23 cellular contexts compared by ENCODE assay signal in genomic region chr5:66989781-66990180, GRCh38.
DNase-seq lines count a peak whose midpoint lies in the region; FAIRE-seq and TF ChIP-seq lines count a peak whose summit lies in the region.
"Had no signal": no experiment of that assay in that cellular context is flagged by ENCODE, and none has a peak within 500 bp of the region (broad histone marks: within the 10 kb centered on the region; RNA-seq: fewer than 3 reads in every experiment).

No MANE protein-coding gene starts in this region.

- no peaks in the 10 kb centered on the region for H3K9me3 ChIP-seq in breast epithelium
- no peaks in the 10 kb centered on the region for H3K9me3 ChIP-seq in WERI-Rb-1 (ENCODE audit: severe bottlenecking)
- H3K9me3 ChIP-seq: A549; BE2C; BLaER1 treated with 17β-estradiol and CSF1 and Interleukin-3, amounts not matched to agents 10 nM and 100 nM had no signal

- H3K9me3 Mint-ChIP-seq in MCF 10A (ENCODE audit: unreplicated experiment) = no peaks in the 10 kb centered on the region
- H3K9me3 Mint-ChIP-seq: CD14-positive monocyte; CD4-positive, alpha-beta T cell; CD8-positive, alpha-beta memory T cell; H9 had no signal

- H3K36me3 ChIP-seq in breast epithelium (no peaks in the 10 kb centered on the region), WERI-Rb-1 (no peaks in the 10 kb centered on the region)
- H3K36me3 ChIP-seq: BE2C; BLaER1 treated with 17β-estradiol and CSF1 and Interleukin-3, amounts not matched to agents 10 nM and 100 nM had no signal

- intact Hi-C loops in MCF 10A (cut with micrococcal nuclease) (loop anchor here (5.0 kb wide), 1 partner anchor 182 kb away; no protein-coding TSS in a partner anchor), breast epithelium (cut with DNase I; ENCODE audit: low total_unique reads) (no loop called here)

- POLR2A ChIA-PET in MCF 10A (lab: Yijun Ruan, JAX) = interaction anchor here (0.6 to 8.8 kb wide), 12 partner anchors 14 to 172 kb away, joined by 3 to 117 read pairs (median 4); no protein-coding TSS in a partner anchor

- no peak for DNase-seq in MCF 10A (ENCODE audit: unreplicated experiment)
- DNase-seq in breast epithelium (ENCODE audit: low spot score in 2 of 2) = no peak
- DNase-seq in epithelial cell of prostate (ENCODE audit: low read depth, low spot score) = no peak
- no peak for DNase-seq in NCI-H69 (lab: John Stamatoyannopoulos, UW)
- no peak for DNase-seq in 8988T
- DNase-seq in putamen (ENCODE audit: low spot score) = no peak
- no peak for DNase-seq in WERI-Rb-1
- DNase-seq: AML-193; BE2C; CD4-positive, alpha-beta T cell; CD8-positive, alpha-beta memory T cell; DMS 273 treated with DMSO at 0.1 percent for 48 hours; DMS79; GDM1; H9 had no signal

- FAIRE-seq in islet of Langerhans (lab: Jason Lieb, UNC) = peak; percentile 91
- FAIRE-seq: A549, GM12878, GM19239 had no signal

- BruUV-seq in MCF 10A (replicated peaks; lab: Mats Ljungman, UMichigan) = no TSS peak

- TF ChIP-seq CTCF in MCF 10A (IDR thresholded peaks at IDR 0.05; ENCODE audit: unreplicated experiment) (no peak), breast epithelium (IDR thresholded peaks at IDR 0.05) (no peak), WERI-Rb-1 (IDR thresholded peaks at IDR 0.05; ENCODE audit: low read depth, low read length) (no peak)

- no peak overlapping the region for H3K27ac ChIP-seq in breast epithelium
- peak overlapping the region; percentile 57 for H3K27ac ChIP-seq in epithelial cell of prostate
- H3K27ac ChIP-seq in WERI-Rb-1 = no peak overlapping the region
- H3K27ac ChIP-seq: 22Rv1; BLaER1 treated with 17β-estradiol and CSF1 and Interleukin-3, amounts not matched to agents 10 nM and 100 nM; GM23248 had no signal

- H3K36me3 Mint-ChIP-seq in MCF 10A (ENCODE audit: insufficient read depth, unreplicated experiment) = no peaks in the 10 kb centered on the region
- H3K36me3 Mint-ChIP-seq: CD14-positive monocyte; CD8-positive, alpha-beta memory T cell had no signal

- H3K4me1 ChIP-seq in breast epithelium = no peaks in the 10 kb centered on the region
- H3K4me1 ChIP-seq: BE2C had no signal

- H3K4me3 ChIP-seq in breast epithelium (no peak overlapping the region), WERI-Rb-1 (ENCODE audit: low read depth, low read length) (no peak overlapping the region)
- H3K4me3 ChIP-seq: A549; BLaER1 treated with 17β-estradiol and CSF1 and Interleukin-3, amounts not matched to agents 10 nM and 100 nM; GM12878; GM23248 had no signal

- H3K27me3 Mint-ChIP-seq in MCF 10A (ENCODE audit: insufficient read depth, unreplicated experiment) = no peaks in the 10 kb centered on the region
- H3K27me3 Mint-ChIP-seq: CD4-positive, alpha-beta T cell; CD8-positive, alpha-beta memory T cell had no signal

- H3K27ac Mint-ChIP-seq in MCF 10A (ENCODE audit: low read depth, unreplicated experiment) = peak overlapping the region; percentile 47
- H3K27ac Mint-ChIP-seq: CD4-positive, alpha-beta T cell; CD8-positive, alpha-beta memory T cell; H9 had no signal

- TF ChIP-seq POLR2A in breast epithelium (IDR thresholded peaks at IDR 0.05) = no peak

- peaks cover 14% of the 10 kb centered on the region for H3K4me1 Mint-ChIP-seq in MCF 10A (ENCODE audit: insufficient read depth, unreplicated experiment)

- H3K27me3 ChIP-seq in breast epithelium (no peaks in the 10 kb centered on the region), WERI-Rb-1 (ENCODE audit: insufficient read depth, low read depth, severe bottlenecking) (no peaks in the 10 kb centered on the region)
- H3K27me3 ChIP-seq: BE2C; BLaER1 treated with 17β-estradiol and CSF1 and Interleukin-3, amounts not matched to agents 10 nM and 100 nM had no signal

- CTCF ChIA-PET in MCF 10A (lab: Yijun Ruan, JAX) = interaction anchor here (0.9 to 2.6 kb wide), 5 partner anchors 11 to 175 kb away, joined by 3 to 10 read pairs (median 4); no protein-coding TSS in a partner anchor

- no peak overlapping the region for H3K4me3 Mint-ChIP-seq in MCF 10A (ENCODE audit: unreplicated experiment)
- H3K4me3 Mint-ChIP-seq: CD14-positive monocyte; CD4-positive, alpha-beta T cell; CD8-positive, alpha-beta memory T cell; H9 had no signal
